8 cellular contexts compared by ENCODE assay signal in the genomic region with DNA sequence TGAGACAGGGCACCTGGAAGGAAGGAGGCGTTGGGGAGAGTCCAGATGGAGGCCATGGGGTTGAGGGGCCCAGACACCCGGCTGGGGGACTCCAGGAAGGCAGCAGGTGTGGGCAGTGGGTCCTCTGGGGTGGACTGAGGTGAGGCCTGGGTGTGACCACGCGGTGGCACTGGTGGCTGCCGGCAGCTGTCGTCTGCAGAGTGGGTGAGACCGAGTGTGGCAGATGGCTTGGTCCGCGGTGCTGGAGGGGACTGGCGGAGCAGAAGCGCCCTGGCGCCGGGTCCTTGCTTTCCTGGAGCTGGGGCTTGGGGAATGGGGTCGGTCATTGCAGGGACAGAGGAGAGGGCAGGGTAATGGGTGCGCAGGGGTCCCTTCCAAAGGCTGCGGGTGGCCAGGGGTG. TPM values are rescaled to one million over a fixed set of nuclear protein-coding genes. Genes with fewer than 3 reads are reported as not detected.
A peak's percentile ranks its signal among the peaks of the same experiment; 100 is the strongest.
DNase-seq lines count a peak whose midpoint lies in the region; ATAC-seq and TF ChIP-seq lines count a peak whose summit lies in the region.

No MANE protein-coding gene starts in this region.

- peaks cover 13 to 61% of the 10 kb centered on the region in 2 donors for H3K27me3 ChIP-seq in left lung

- peak; percentile 4 for ATAC-seq in HG02973 (IDR thresholded peaks at IDR 0.05; ENCODE audit: unreplicated experiment)
- peak; percentile 64 for ATAC-seq in left lung

- peak overlapping the region; percentile 64 for H3K4me3 Mint-ChIP-seq in activated T-helper 1 cell treated with anti-CD3 and anti-CD28 coated beads, Interleukin-12 subunit alpha, Interleukin-12 subunit beta, Interleukin-2, Interleukin-4 antibody, amounts not matched to agents 30 ng/mL and 10 ng/mL and 1 ng/mL, durations not matched to agents 14 hours and 24 hours and 36 hours

- peak overlapping the region in 1 of 2 donors; percentile 32 for H3K4me3 ChIP-seq in left lung

- no peaks in the 10 kb centered on the region for H3K9me3 Mint-ChIP-seq in activated T-helper 1 cell treated with anti-CD3 and anti-CD28 coated beads, Interleukin-12 subunit alpha, Interleukin-12 subunit beta, Interleukin-2, Interleukin-4 antibody, amounts not matched to agents 30 ng/mL and 10 ng/mL and 1 ng/mL, durations not matched to agents 14 hours and 24 hours and 36 hours

- H3K36me3 ChIP-seq in left lung = no peaks in the 10 kb centered on the region

- peaks cover 10% of the 10 kb centered on the region for H3K27me3 Mint-ChIP-seq in activated T-helper 1 cell treated with anti-CD3 and anti-CD28 coated beads, Interleukin-12 subunit alpha, Interleukin-12 subunit beta, Interleukin-2, Interleukin-4 antibody, amounts not matched to agents 30 ng/mL and 10 ng/mL and 1 ng/mL, durations not matched to agents 14 hours and 24 hours and 36 hours (ENCODE audit: insufficient read depth)

- peak overlapping the region; percentile 63 for H3K27ac Mint-ChIP-seq in activated T-helper 1 cell treated with anti-CD3 and anti-CD28 coated beads, Interleukin-12 subunit alpha, Interleukin-12 subunit beta, Interleukin-2, Interleukin-4 antibody, amounts not matched to agents 30 ng/mL and 10 ng/mL and 1 ng/mL, durations not matched to agents 14 hours and 24 hours and 36 hours

- no peaks in the 10 kb centered on the region for H3K4me1 Mint-ChIP-seq in activated T-helper 1 cell treated with anti-CD3 and anti-CD28 coated beads, Interleukin-12 subunit alpha, Interleukin-12 subunit beta, Interleukin-2, Interleukin-4 antibody, amounts not matched to agents 30 ng/mL and 10 ng/mL and 1 ng/mL, durations not matched to agents 14 hours and 24 hours and 36 hours (ENCODE audit: low read depth)

- H3K9me3 ChIP-seq in left lung = no peaks in the 10 kb centered on the region

- no peak for TF ChIP-seq CTCF in left lung (IDR thresholded peaks at IDR 0.05)

- H3K4me1 ChIP-seq in left lung = peaks cover 6 to 23% of the 10 kb centered on the region in 2 donors

- intact Hi-C loops in activated T-helper 1 cell treated with anti-CD3 and anti-CD28 coated beads, Interleukin-12 subunit alpha, Interleukin-12 subunit beta, Interleukin-2, Interleukin-4 antibody, amounts not matched to agents 30 ng/mL and 10 ng/mL and 1 ng/mL, durations not matched to agents 14 hours and 24 hours and 36 hours (cut with micrococcal nuclease) = loop anchor here (2.0 to 5.0 kb wide), 3 partner anchors 20 to 260 kb away; a partner anchor contains a TSS
- intact Hi-C loops in left lung (cut with DNase I) = no loop called here

- DNase-seq in DMS 273 treated with DMSO at 0.1 percent for 48 hours (lab: John Stamatoyannopoulos, UW) (peak; percentile 24), left lung (no peak), NCI-H226 (no peak), DMS79 (lab: John Stamatoyannopoulos, UW) (no peak)
- DNase-seq in activated T-helper 1 cell treated with anti-CD3 and anti-CD28 coated beads, Interleukin-12 subunit alpha, Interleukin-12 subunit beta, Interleukin-2, Interleukin-4 antibody, amounts not matched to agents 30 ng/mL and 10 ng/mL and 1 ng/mL, durations not matched to agents 14 hours and 24 hours and 36 hours (ENCODE audit: low spot score) = no peak
- no peak for DNase-seq in activated effector memory CD4-positive, alpha-beta T cell treated with anti-CD3 and anti-CD28 coated beads, Interleukin-2, amount 50 U/mL, for 16 hours
- DNase-seq in stimulated activated CD4-positive, alpha-beta T cell treated with anti-CD3 and anti-CD28 coated beads, Interleukin-2, amount 100 ng/mL, for 48 hours = no peak

- no peak overlapping the region for H3K27ac ChIP-seq in left lung

- no peaks in the 10 kb centered on the region for H3K36me3 Mint-ChIP-seq in activated T-helper 1 cell treated with anti-CD3 and anti-CD28 coated beads, Interleukin-12 subunit alpha, Interleukin-12 subunit beta, Interleukin-2, Interleukin-4 antibody, amounts not matched to agents 30 ng/mL and 10 ng/mL and 1 ng/mL, durations not matched to agents 14 hours and 24 hours and 36 hours (ENCODE audit: low read depth)

RNA-seq across cellular contexts. Expression of a gene that starts 12.5 kb away (rescaled TPM):
- 25.8 and 30.3 TPM in 2 replicates for total RNA-seq in activated T-helper 1 cell treated with anti-CD3 and anti-CD28 coated beads, Interleukin-12 subunit alpha, Interleukin-12 subunit beta, Interleukin-2, Interleukin-4 antibody, amounts not matched to agents 30 ng/mL and 10 ng/mL and 1 ng/mL, durations not matched to agents 14 hours and 24 hours and 36 hours
- 100 to 1,000 TPM in 1 of 2 donors, 10 to 100 TPM in 1; 96.8 to 208 TPM for total RNA-seq in left lung

RNA-seq across cellular contexts. Expression of a gene that starts 19.1 kb away (rescaled TPM):
- total RNA-seq in activated T-helper 1 cell treated with anti-CD3 and anti-CD28 coated beads, Interleukin-12 subunit alpha, Interleukin-12 subunit beta, Interleukin-2, Interleukin-4 antibody, amounts not matched to agents 30 ng/mL and 10 ng/mL and 1 ng/mL, durations not matched to agents 14 hours and 24 hours and 36 hours = 52.9 and 53.7 TPM in 2 replicates
- total RNA-seq in left lung = 10 to 100 TPM; 75.4 to 90.0 TPM

RNA-seq across cellular contexts. Expression of a gene that starts 32.5 kb away (rescaled TPM):
- total RNA-seq in activated T-helper 1 cell treated with anti-CD3 and anti-CD28 coated beads, Interleukin-12 subunit alpha, Interleukin-12 subunit beta, Interleukin-2, Interleukin-4 antibody, amounts not matched to agents 30 ng/mL and 10 ng/mL and 1 ng/mL, durations not matched to agents 14 hours and 24 hours and 36 hours = 1.8 and 2.9 TPM in 2 replicates
- total RNA-seq in left lung = 10 to 100 TPM; 25.6 to 37.5 TPM

RNA-seq across cellular contexts. Expression of a gene that starts 41.7 kb away (rescaled TPM):
- total RNA-seq in activated T-helper 1 cell treated with anti-CD3 and anti-CD28 coated beads, Interleukin-12 subunit alpha, Interleukin-12 subunit beta, Interleukin-2, Interleukin-4 antibody, amounts not matched to agents 30 ng/mL and 10 ng/mL and 1 ng/mL, durations not matched to agents 14 hours and 24 hours and 36 hours = 0.10 TPM in 1 of 2 replicates, not detected in the other
- total RNA-seq in left lung = 1 to 10 TPM; 1.2 to 1.7 TPM

RNA-seq across cellular contexts. Expression of a gene that starts 50.5 kb away (rescaled TPM):
- not detected in 2 replicates for total RNA-seq in activated T-helper 1 cell treated with anti-CD3 and anti-CD28 coated beads, Interleukin-12 subunit alpha, Interleukin-12 subunit beta, Interleukin-2, Interleukin-4 antibody, amounts not matched to agents 30 ng/mL and 10 ng/mL and 1 ng/mL, durations not matched to agents 14 hours and 24 hours and 36 hours
- not detected for total RNA-seq in left lung
